In genomic region chr16:2266887-2267286, GRCh38 we compare ENCODE assay signal across 8 cellular contexts. TPM values are rescaled to one million over a fixed set of nuclear protein-coding genes. Genes with fewer than 3 reads are reported as not detected.
DNase-seq lines count a peak whose midpoint lies in the region; ATAC-seq and TF ChIP-seq lines count a peak whose summit lies in the region.
"Not testable (repeated sequence)": the region's sequence is repeated elsewhere in the genome, so short reads cannot be mapped to it uniquely, and the experiment has no call there.

No MANE protein-coding gene starts in this region.

- H3K27me3 ChIP-seq in AG04450 (ENCODE audit: control insufficient read depth, insufficient read depth, low read length); left ventricle myocardium inferior (ENCODE audit: low read depth): not testable (repeated sequence)

- not testable (repeated sequence) for DNase-seq in AG04450 (ENCODE audit: low read depth, low spot score); coronary artery (ENCODE audit: low spot score); left ventricle myocardium inferior; naive B cell
- DNase-seq in HCEC 1CT (peak; percentile 46), RKO (ENCODE audit: low spot score) (peak; percentile 51)
- peak in 1 of 2 donors; percentile 15 for DNase-seq in activated T-cell treated with anti-CD3 and anti-CD28 coated beads, Interleukin-2, amount 50 U/mL, for 72 hours
- DNase-seq in stimulated activated CD4-positive, alpha-beta T cell treated with anti-CD3 and anti-CD28 coated beads, Interleukin-2, amount 100 ng/mL, for 24 hours = peak; percentile 33 to 34

- not testable (repeated sequence) for H3K27ac ChIP-seq in AG04450 (ENCODE audit: low read depth, low read length); coronary artery
- peak overlapping the region; percentile 97 for H3K27ac ChIP-seq in left ventricle myocardium inferior (replicated peaks)

- peaks cover 25% of the 10 kb centered on the region for H3K36me3 ChIP-seq in left ventricle myocardium inferior

- peaks cover 49% of the 10 kb centered on the region for H3K4me1 ChIP-seq in left ventricle myocardium inferior

- H3K4me3 ChIP-seq in AG04450 (ENCODE audit: low read depth, low read length) (peak overlapping the region; percentile 91), coronary artery (peak overlapping the region; percentile 97), left ventricle myocardium inferior (peak overlapping the region; percentile 99)

- H3K9me3 ChIP-seq in AG04450 (ENCODE audit: control insufficient read depth, insufficient read depth, low read length); left ventricle myocardium inferior (replicated peaks): not testable (repeated sequence)

- POLR2A ChIA-PET in AG04450 (lab: Yijun Ruan, JAX) = not testable (repeated sequence)

- H3K36me3 Mint-ChIP-seq in activated T-cell treated with anti-CD3 and anti-CD28 coated beads, Interleukin-2, amount 50 U/mL, for 72 hours (ENCODE audit: insufficient read depth in 2 of 2) = peaks cover 17 to 31% of the 10 kb centered on the region in 2 donors
- H3K36me3 Mint-ChIP-seq in naive B cell = not testable (repeated sequence)

- peak overlapping the region; percentile 94 to 98 for H3K4me3 Mint-ChIP-seq in activated T-cell treated with anti-CD3 and anti-CD28 coated beads, Interleukin-2, amount 50 U/mL, for 72 hours
- peak overlapping the region; percentile 93 to 98 (median 96) for H3K4me3 Mint-ChIP-seq in naive B cell

- H3K27ac Mint-ChIP-seq in activated T-cell treated with anti-CD3 and anti-CD28 coated beads, Interleukin-2, amount 50 U/mL, for 72 hours = peak overlapping the region; percentile 94
- H3K27ac Mint-ChIP-seq in naive B cell = peak overlapping the region; percentile 78 to 99 (median 92)

- not testable (repeated sequence) for H3K9me3 Mint-ChIP-seq in activated T-cell treated with anti-CD3 and anti-CD28 coated beads, Interleukin-2, amount 50 U/mL, for 72 hours; naive B cell

- ATAC-seq in activated T-cell treated with anti-CD3 and anti-CD28 coated beads, Interleukin-2, amount 50 U/mL, for 72 hours (replicated peaks in 1 of 2); naive B cell (ENCODE audit: low read depth in 2 of 2): not testable (repeated sequence)

- not testable (repeated sequence) for H3K27me3 Mint-ChIP-seq in activated T-cell treated with anti-CD3 and anti-CD28 coated beads, Interleukin-2, amount 50 U/mL, for 72 hours (ENCODE audit: low read depth); naive B cell

- intact Hi-C loops in left ventricle myocardium inferior (cut with micrococcal nuclease) = not testable (repeated sequence)

- peaks cover 44% of the 10 kb centered on the region for H3K4me1 Mint-ChIP-seq in activated T-cell treated with anti-CD3 and anti-CD28 coated beads, Interleukin-2, amount 50 U/mL, for 72 hours (ENCODE audit: low read depth)
- peaks cover 24 to 49% (median 43%) of the 10 kb centered on the region in 3 donors for H3K4me1 Mint-ChIP-seq in naive B cell

- CTCF ChIA-PET in AG04450 (lab: Charles Lee) = not testable (repeated sequence)

- TF ChIP-seq CTCF in AG04450 (IDR thresholded peaks at IDR 0.05; ENCODE audit: low read depth, low read length); coronary artery (IDR thresholded peaks at IDR 0.05); left ventricle myocardium inferior (IDR thresholded peaks at IDR 0.05; ENCODE audit: borderline replicate concordance): not testable (repeated sequence)

RNA-seq across cellular contexts. Expression of gene RNPS1, which starts 1.0 kb away (rescaled TPM):
- polyA plus RNA-seq in AG04450 (2011; rRNA removed) (95.3 and 99.9 TPM in 2 replicates), naive B cell (ENCODE audit: low read depth in 6 of 6) (100 to 1,000 TPM; 238 to 325 (median 252) TPM)
- 92.5 and 110 TPM in 2 replicates for polyA minus RNA-seq in AG04450 (2011; rRNA and poly(A)+ RNA removed)
- total RNA-seq in activated T-cell treated with anti-CD3 and anti-CD28 coated beads, Interleukin-2, amount 50 U/mL, for 72 hours = 100 to 1,000 TPM; 336 to 361 TPM
- total RNA-seq in left ventricle myocardium inferior = 106 TPM

RNA-seq across cellular contexts. Expression of gene ECI1, which starts 15.5 kb away (rescaled TPM):
- polyA plus RNA-seq in AG04450 (2011; rRNA removed) (24.9 and 32.4 TPM in 2 replicates), naive B cell (ENCODE audit: low read depth in 6 of 6) (10 to 100 TPM; 41.7 to 55.1 (median 48.6) TPM)
- 8.5 TPM in 2 replicates for polyA minus RNA-seq in AG04450 (2011; rRNA and poly(A)+ RNA removed)
- total RNA-seq in activated T-cell treated with anti-CD3 and anti-CD28 coated beads, Interleukin-2, amount 50 U/mL, for 72 hours = 100 to 1,000 TPM; 101 to 102 TPM
- 165 TPM for total RNA-seq in left ventricle myocardium inferior

RNA-seq across cellular contexts. Expression of gene DNASE1L2, which starts 30.6 kb away (rescaled TPM):
- polyA plus RNA-seq in AG04450 (2011; rRNA removed) (0.14 and 0.19 TPM in 2 replicates), naive B cell (ENCODE audit: low read depth in 6 of 6) (under 1 TPM in 1 of 6 donors, not detected in 5; 0.30 TPM)
- polyA minus RNA-seq in AG04450 (2011; rRNA and poly(A)+ RNA removed) = 0.14 and 0.17 TPM in 2 replicates
- 1 to 10 TPM; 1.1 TPM for total RNA-seq in activated T-cell treated with anti-CD3 and anti-CD28 coated beads, Interleukin-2, amount 50 U/mL, for 72 hours
- total RNA-seq in left ventricle myocardium inferior = 0.47 TPM

RNA-seq across cellular contexts. Expression of gene E4F1, which starts 43.5 kb away (rescaled TPM):
- 8.5 and 11.2 TPM in 2 replicates for polyA plus RNA-seq in AG04450 (2011; rRNA removed)
- 6.9 and 7.3 TPM in 2 replicates for polyA minus RNA-seq in AG04450 (2011; rRNA and poly(A)+ RNA removed)
- total RNA-seq in activated T-cell treated with anti-CD3 and anti-CD28 coated beads, Interleukin-2, amount 50 U/mL, for 72 hours = 10 to 100 TPM; 22.1 to 24.3 TPM
- total RNA-seq in left ventricle myocardium inferior = 13.5 TPM
- polyA plus RNA-seq in naive B cell (ENCODE audit: low read depth in 6 of 6) = 10 to 100 TPM in 2 of 6 donors, 1 to 10 TPM in 4; 6.4 to 16.1 (median 8.9) TPM

RNA-seq across cellular contexts. Expression of gene PGP, which starts 52.2 kb away (rescaled TPM):
- polyA plus RNA-seq in AG04450 (2011; rRNA removed) (3.6 and 4.8 TPM in 2 replicates), naive B cell (ENCODE audit: low read depth in 6 of 6) (10 to 100 TPM in 2 of 6 donors, 1 to 10 TPM in 4; 5.7 to 11.0 (median 9.5) TPM)
- 1.9 and 2.0 TPM in 2 replicates for polyA minus RNA-seq in AG04450 (2011; rRNA and poly(A)+ RNA removed)
- 10 to 100 TPM; 12.1 to 12.6 TPM for total RNA-seq in activated T-cell treated with anti-CD3 and anti-CD28 coated beads, Interleukin-2, amount 50 U/mL, for 72 hours
- total RNA-seq in left ventricle myocardium inferior = 34.1 TPM
